In genomic region chr14:76956253-76957090, GRCh38 we compare ENCODE assay signal across 8 cellular contexts.
DNase-seq lines count a peak whose midpoint lies in the region; ATAC-seq, FAIRE-seq and TF ChIP-seq lines count a peak whose summit lies in the region.

No MANE protein-coding gene starts in this region.

- TF ChIP-seq CTCF in activated B cell treated with CpG ODN at 0.5 μM for 24 hours (IDR thresholded peaks at IDR 0.05) (no peak), bronchial epithelial cell (IDR thresholded peaks at IDR 0.05; ENCODE audit: insufficient read depth, low read length, severe bottlenecking) (peak; percentile 3), spleen (IDR thresholded peaks at IDR 0.05 in 8 of 11, conservative IDR thresholded peaks at IDR 0.05 in 3 of 11) (peak in 7 of 11 experiments; percentile 15 to 72 (median 47))

- H3K4me1 ChIP-seq in spleen, result peaks cover 44 to 98% (median 75%) of the 10 kb centered on the region in 6 donors

- peak overlapping the region; percentile 91 to 99 (median 97) for H3K27ac ChIP-seq in spleen

- no peaks in the 10 kb centered on the region for H3K36me3 ChIP-seq in bronchial epithelial cell (ENCODE audit: control insufficient read depth, insufficient read depth, low read length)
- no peaks in the 10 kb centered on the region for H3K36me3 ChIP-seq in spleen

- 0 to 1% (median 1%) methylated on average over 19 to 51 of the region's 51 CpGs for WGBS in spleen, 5 donors

- H3K4me3 ChIP-seq in bronchial epithelial cell (ENCODE audit: low read depth, low read length) (peak overlapping the region; percentile 16), spleen (peak overlapping the region; percentile 12 to 70 (median 40))

- no peaks in the 10 kb centered on the region for H3K9me3 Mint-ChIP-seq in activated B cell treated with CpG ODN at 0.5 μM for 24 hours

- peaks cover 74% of the 10 kb centered on the region for H3K4me1 Mint-ChIP-seq in activated B cell treated with CpG ODN at 0.5 μM for 24 hours

- H3K27me3 Mint-ChIP-seq in activated B cell treated with CpG ODN at 0.5 μM for 24 hours, result no peaks in the 10 kb centered on the region

- DNase-seq in NCI-H226, result peak; percentile 95
- DNase-seq in activated B cell treated with CpG ODN at 0.5 μM for 24 hours, result peak; percentile 75
- peak; percentile 92 for DNase-seq in bronchial epithelial cell (ENCODE audit: low read depth)
- DNase-seq in iris pigment epithelial cell (ENCODE audit: low read depth), result peak; percentile 87
- DNase-seq in spleen, result peak; percentile 97

- H3K27ac Mint-ChIP-seq in activated B cell treated with CpG ODN at 0.5 μM for 24 hours, result peak overlapping the region; percentile 94

- H3K36me3 Mint-ChIP-seq in activated B cell treated with CpG ODN at 0.5 μM for 24 hours (ENCODE audit: low read depth), result no peaks in the 10 kb centered on the region

- no peaks in the 10 kb centered on the region for H3K9me3 ChIP-seq in spleen

- peak; percentile 48 for ATAC-seq in GM18505 (IDR thresholded peaks at IDR 0.05; ENCODE audit: unreplicated experiment)
- ATAC-seq in HG03097 (IDR thresholded peaks at IDR 0.05; ENCODE audit: low FRiP score, unreplicated experiment), result peak; percentile 40
- ATAC-seq in activated B cell treated with CpG ODN at 0.5 μM for 24 hours (ENCODE audit: low read depth), result peak; percentile 68
- no peak for ATAC-seq in GM18519 (IDR thresholded peaks at IDR 0.05; ENCODE audit: low FRiP score, unreplicated experiment)

- TF ChIP-seq POLR2A in GM18505 (IDR thresholded peaks at IDR 0.05; ENCODE audit: borderline replicate concordance, extremely low read depth, insufficient read depth, insufficient read length), result peak; percentile 72
- peak in 2 of 3 donors; percentile 9 to 42 for TF ChIP-seq POLR2A in spleen (IDR thresholded peaks at IDR 0.05)

- CTCF ChIA-PET in activated B cell treated with CpG ODN at 0.5 μM for 24 hours (lab: Charles Lee), result interaction anchor here (1.0 to 1.3 kb wide), 4 partner anchors 9 to 168 kb away, joined by 3 to 4 read pairs (median 4); no protein-coding TSS in a partner anchor

- peak overlapping the region; percentile 86 for H3K4me3 Mint-ChIP-seq in activated B cell treated with CpG ODN at 0.5 μM for 24 hours

- H3K27me3 ChIP-seq in bronchial epithelial cell (ENCODE audit: control insufficient read depth, insufficient read depth, low read length) (no peaks in the 10 kb centered on the region), spleen (replicated peaks in 1 of 7) (no peaks in the 10 kb centered on the region)

- intact Hi-C loops in activated B cell treated with CpG ODN at 0.5 μM for 24 hours (cut with micrococcal nuclease) (loop anchor here (1.0 to 2.0 kb wide), 8 partner anchors 9 to 164 kb away; partner anchors contain the start of gene IRF2BPL), spleen (cut with DNase I; ENCODE audit: low total_unique reads) (loop anchor here (5.0 kb wide), 1 partner anchor 71 kb away; the partner anchor contains the start of gene IRF2BPL)

- no peak for FAIRE-seq in bronchial epithelial cell (lab: Jason Lieb, UNC)

- POLR2A ChIA-PET in activated B cell treated with CpG ODN at 0.5 μM for 24 hours (lab: Charles Lee), result interaction anchor here (0.7 to 4.3 kb wide), 13 partner anchors 9 to 165 kb away, joined by 3 to 88 read pairs (median 5); partner anchors contain the start of gene IRF2BPL
